ENCODE assay signal across 27 cellular contexts in genomic region chr13:111492958-111493357, GRCh38.
"Had no signal": no experiment of that assay in that cellular context is flagged by ENCODE, and none has a peak within 500 bp of the region (broad histone marks: within the 10 kb centered on the region; RNA-seq: fewer than 3 reads in every experiment).

No MANE protein-coding gene starts in this region.

- H3K4me3 ChIP-seq: stomach, suprapubic skin, testis, thoracic aorta, thyroid gland, tibial artery, tibial nerve, transverse colon, upper lobe of left lung, upper lobe of right lung, uterus, vagina had no signal

- H3K9me3 ChIP-seq: suprapubic skin, testis, thoracic aorta, thyroid gland, transverse colon, upper lobe of right lung, uterus, vagina had no signal

- ATAC-seq: stimulated activated effector memory CD8-positive, alpha-beta T cell treated with anti-CD3 and anti-CD28 coated beads, Interleukin-12 subunit alpha, Interleukin-12 subunit beta, amount 100 ng/mL, for 72 hours; stimulated activated memory B cell treated with anti-CD40 and anti-IgM and Interleukin-4, amounts not matched to agents 10 μg/mL and 1 μg/mL and 100 μg/mL, for 72 hours; stimulated activated naive B cell treated with anti-CD40 and anti-IgM and Interleukin-4, amounts not matched to agents 10 μg/mL and 1 μg/mL and 100 μg/mL, for 72 hours; stimulated activated naive CD8-positive, alpha-beta T cell treated with anti-CD3 and anti-CD28 coated beads, Interleukin-15, amount 100 ng/mL, for 72 hours; stimulated activated naive CD8-positive, alpha-beta T cell treated with anti-CD3 and anti-CD28 coated beads, Interleukin-15, Interleukin-2, amounts not matched to agents 100 U/mL and 50 U/mL, for 24 hours; upper lobe of right lung had no signal

- DNase-seq: stimulated activated CD4-positive, alpha-beta T cell treated with anti-CD3 and anti-CD28 coated beads, Interleukin-2, amount 100 ng/mL, for 48 hours; stimulated activated CD4-positive, alpha-beta T cell treated with anti-CD3 and anti-CD28 coated beads, Interleukin-4, amount 100 ng/mL, for 1 hour; stimulated activated CD4-positive, alpha-beta T cell treated with anti-CD3 and anti-CD28 coated beads, Interleukin-4, amount 100 ng/mL, for 24 hours; stimulated activated CD4-positive, alpha-beta T cell treated with anti-CD3 and anti-CD28 coated beads, Interleukin-4, amount 100 ng/mL, for 4 hours; stimulated activated CD8-positive, alpha-beta memory T cell treated with anti-CD3 and anti-CD28 coated beads, Interleukin-4, amount 100 ng/mL, for 48 hours; stimulated activated naive B cell treated with anti-CD40 and anti-IgM and Interleukin-4, amounts not matched to agents 10 μg/mL and 1 μg/mL and 100 μg/mL, for 72 hours; stimulated activated naive CD4-positive, alpha-beta T cell; stimulated activated naive CD4-positive, alpha-beta T cell treated with Interleukin-2 at 50 U/mL for 16 hours; stimulated activated naive CD8-positive, alpha-beta T cell treated with anti-CD3 and anti-CD28 coated beads, Interleukin-15, amount 100 ng/mL, for 72 hours; stimulated activated naive CD8-positive, alpha-beta T cell treated with anti-CD3 and anti-CD28 coated beads, Interleukin-15, Interleukin-2, amounts not matched to agents 100 U/mL and 50 U/mL, for 24 hours; substantia nigra; testis; thyroid gland; transverse colon; trophoblast cell; upper lobe of left lung had no signal

- H3K36me3 ChIP-seq: stomach, suprapubic skin, thoracic aorta, thyroid gland, tibial artery, tibial nerve, transverse colon, upper lobe of left lung, upper lobe of right lung, uterus, vagina had no signal

- H3K27me3 ChIP-seq: suprapubic skin, testis, thyroid gland, tibial nerve, transverse colon, upper lobe of left lung, upper lobe of right lung, uterus, vagina had no signal

- H3K27ac ChIP-seq: stomach, suprapubic skin, testis, thoracic aorta, thyroid gland, tibial artery, tibial nerve, transverse colon, upper lobe of left lung, upper lobe of right lung, uterus, vagina had no signal

- FAIRE-seq: urothelium cell line had no signal

- H3K4me1 ChIP-seq: stomach, suprapubic skin, testis, thyroid gland, tibial artery, tibial nerve, transverse colon, upper lobe of left lung, upper lobe of right lung, uterus, vagina had no signal
